29 cellular contexts compared by ENCODE assay signal in genomic region chr1:160130486-160130885, GRCh38. TPM values are rescaled to one million over a fixed set of nuclear protein-coding genes. Genes with fewer than 3 reads are reported as not detected.
DNase-seq lines count a peak whose midpoint lies in the region; ATAC-seq and TF ChIP-seq lines count a peak whose summit lies in the region.
"Had no signal": no experiment of that assay in that cellular context is flagged by ENCODE, and none has a peak within 500 bp of the region (broad histone marks: within the 10 kb centered on the region; RNA-seq: fewer than 3 reads in every experiment).

No MANE protein-coding gene starts in this region.

- H3K4me3 ChIP-seq in heart right ventricle: no peak overlapping the region
- H3K4me3 ChIP-seq in right cardiac atrium (ENCODE audit: low read length): no peak overlapping the region
- H3K4me3 ChIP-seq in skeletal muscle tissue (ENCODE audit: low read length in 3 of 3): no peak overlapping the region
- no peak overlapping the region for H3K4me3 ChIP-seq in aorta (ENCODE audit: low read length in 2 of 2)
- H3K4me3 ChIP-seq: adrenal gland, breast epithelium, lower lobe of right lung, smooth muscle cell had no signal

- ATAC-seq in heart right ventricle: no peak
- ATAC-seq in left ventricle myocardium superior: no peak
- no peak for ATAC-seq in right cardiac atrium
- no peak for ATAC-seq in aorta (ENCODE audit: low FRiP score)
- no peak for ATAC-seq in HG02852 (IDR thresholded peaks at IDR 0.05; ENCODE audit: unreplicated experiment)
- no peak for ATAC-seq in GM21529 (IDR thresholded peaks at IDR 0.05; ENCODE audit: unreplicated experiment)
- ATAC-seq: lower lobe of right lung; naive thymus-derived CD8-positive, alpha-beta T cell had no signal

- H3K9me3 ChIP-seq in heart right ventricle (no peaks in the 10 kb centered on the region), right cardiac atrium (ENCODE audit: control insufficient read depth, low read length) (no peaks in the 10 kb centered on the region), skeletal muscle tissue (ENCODE audit: control insufficient read depth in 3 of 3, low read length in 3 of 3) (no peaks in the 10 kb centered on the region), aorta (ENCODE audit: control insufficient read depth, low read length) (no peaks in the 10 kb centered on the region)
- H3K9me3 ChIP-seq: adrenal gland, breast epithelium, lower lobe of right lung had no signal

- TF ChIP-seq CTCF in heart right ventricle (IDR thresholded peaks at IDR 0.05): no peak

- H3K27me3 ChIP-seq in heart right ventricle (no peaks in the 10 kb centered on the region), right cardiac atrium (ENCODE audit: control insufficient read depth, insufficient read depth) (no peaks in the 10 kb centered on the region), skeletal muscle tissue (ENCODE audit: control insufficient read depth in 3 of 3, insufficient read depth in 3 of 3, low read length in 3 of 3) (no peaks in the 10 kb centered on the region), aorta (ENCODE audit: control insufficient read depth in 1 of 2, insufficient read depth in 2 of 2, low read length in 1 of 2) (no peaks in the 10 kb centered on the region)
- H3K27me3 ChIP-seq: adrenal gland, breast epithelium had no signal

- WGBS in heart right ventricle, 2 donors: 84 to 88% methylated on average over 5 of the region's 5 CpGs
- 81% methylated on average over 5 of the region's 5 CpGs for WGBS in right cardiac atrium
- 82 to 84% methylated on average over 5 of the region's 5 CpGs for WGBS in aorta, 2 donors

- peaks cover 0 to 74% (median 36%) of the 10 kb centered on the region in 9 donors for H3K4me1 ChIP-seq in heart right ventricle
- peaks cover 20% of the 10 kb centered on the region for H3K4me1 ChIP-seq in right cardiac atrium (ENCODE audit: control insufficient read depth, insufficient read depth, low read length)
- peaks cover 87 to 96% (median 90%) of the 10 kb centered on the region in 3 donors for H3K4me1 ChIP-seq in skeletal muscle tissue (ENCODE audit: control insufficient read depth in 3 of 3, insufficient read depth in 3 of 3, low read length in 3 of 3)
- peaks cover 6% of the 10 kb centered on the region in 2 donors for H3K4me1 ChIP-seq in aorta (ENCODE audit: control insufficient read depth in 1 of 2, insufficient read depth in 2 of 2, low read length in 2 of 2)
- H3K4me1 ChIP-seq: adrenal gland, breast epithelium, lower lobe of right lung had no signal

- H3K9ac ChIP-seq in skeletal muscle tissue (ENCODE audit: low read depth in 1 of 3, low read length in 3 of 3): peak overlapping the region; percentile 46 to 81 (median 73)

- intact Hi-C loops in heart right ventricle (cut with DNase I): no loop called here
- intact Hi-C loops in left ventricle myocardium superior (cut with micrococcal nuclease): no loop called here
- intact Hi-C loops in right cardiac atrium (cut with DNase I): no loop called here
- intact Hi-C loops in aorta (cut with DNase I): no loop called here

- peaks cover 0 to 87% (median 4%) of the 10 kb centered on the region in 9 donors for H3K36me3 ChIP-seq in heart right ventricle
- peaks cover 69 to 74% (median 70%) of the 10 kb centered on the region in 3 donors for H3K36me3 ChIP-seq in skeletal muscle tissue (ENCODE audit: control insufficient read depth in 3 of 3, insufficient read depth in 3 of 3, low read length in 3 of 3)
- H3K36me3 ChIP-seq in aorta (ENCODE audit: control insufficient read depth in 1 of 2, insufficient read depth in 2 of 2, low read length in 1 of 2): peaks cover 0 to 12% of the 10 kb centered on the region in 2 donors
- H3K36me3 ChIP-seq: adrenal gland, breast epithelium, lower lobe of right lung had no signal

- DNase-seq in heart right ventricle (no peak), left ventricle myocardium superior (no peak), right cardiac atrium (peak in 1 of 3 donors; percentile 43), aorta (peak in 1 of 2 donors; percentile 62), putamen (ENCODE audit: low spot score) (no peak)
- DNase-seq: activated CD4-positive, alpha-beta memory T cell treated with anti-CD3 and anti-CD28 coated beads, Interleukin-2, amount 10 ng/mL, durations not matched to agents 7 days and 5 days; activated CD4-positive, alpha-beta T cell treated with anti-CD3 and anti-CD28 coated beads for 1 hour; activated CD8-positive, alpha-beta memory T cell treated with anti-CD3 and anti-CD28 coated beads, Interleukin-2, amount 50 U/mL, for 4 hours; activated naive CD4-positive, alpha-beta T cell treated with anti-CD3 and anti-CD28 coated beads, Interleukin-2, amount 10 ng/mL, durations not matched to agents 7 days and 5 days; adrenal gland; CD4-positive, alpha-beta T cell; effector CD8-positive, alpha-beta T cell; islet precursor cell; Kasumi-1; lower lobe of right lung; naive thymus-derived CD8-positive, alpha-beta T cell; NCI-H1417; NCI-H2029 treated with DMSO at 0.1 percent for 48 hours; NCI-H226; SIG-M5 had no signal

- peak overlapping the region in 9 of 10 donors; percentile 65 to 88 (median 83) for H3K27ac ChIP-seq in heart right ventricle
- peak overlapping the region; percentile 86 for H3K27ac ChIP-seq in right cardiac atrium (ENCODE audit: low read length)
- peak overlapping the region; percentile 96 for H3K27ac ChIP-seq in skeletal muscle tissue (ENCODE audit: low read depth, low read length)
- H3K27ac ChIP-seq in aorta (ENCODE audit: low read depth in 1 of 2, low read length in 2 of 2): peak overlapping the region; percentile 71 to 95
- H3K27ac ChIP-seq: adrenal gland, breast epithelium, lower lobe of right lung had no signal

RNA-seq across cellular contexts. Expression of gene ATP1A2, which starts 14.9 kb away (rescaled TPM):
- total RNA-seq in heart right ventricle (100 to 1,000 TPM; 108 to 342 (median 207) TPM), left ventricle myocardium superior (243 TPM), right cardiac atrium (100 to 1,000 TPM; 150 to 323 (median 257) TPM), skeletal muscle tissue (38.1 TPM), aorta (10 to 100 TPM; 24.8 to 27.7 TPM)
- polyA plus RNA-seq in heart right ventricle (10 to 100 TPM; 14.2 to 83.8 TPM), right cardiac atrium (89.6 TPM), aorta (10 to 100 TPM; 15.3 to 26.9 TPM)
- total RNA-seq: activated CD4-positive, alpha-beta memory T cell treated with anti-CD3 and anti-CD28 coated beads, Interleukin-2, amount 10 ng/mL, durations not matched to agents 7 days and 5 days; CD4-positive, alpha-beta T cell; naive thymus-derived CD8-positive, alpha-beta T cell; pulmonary artery endothelial cell; smooth muscle cell had no signal
- polyA plus RNA-seq: naive thymus-derived CD8-positive, alpha-beta T cell; smooth muscle cell had no signal

RNA-seq across cellular contexts. Expression of gene ATP1A4, which starts 20.9 kb away (rescaled TPM):
- total RNA-seq in heart right ventricle: 1 to 10 TPM in 1 of 10 donors, under 1 TPM in 4, not detected in 5; 0.14 to 1.5 (median 0.50) TPM
- under 1 TPM; 0.04 to 0.29 TPM for polyA plus RNA-seq in heart right ventricle
- not detected for total RNA-seq in left ventricle myocardium superior
- total RNA-seq in right cardiac atrium: under 1 TPM in 3 of 4 donors, not detected in 1; 0.08 to 0.43 (median 0.28) TPM
- 0.07 TPM for polyA plus RNA-seq in right cardiac atrium
- under 0.01 TPM for total RNA-seq in skeletal muscle tissue
- under 1 TPM in 1 of 2 donors, not detected in 1; 0.19 TPM for total RNA-seq in aorta
- polyA plus RNA-seq in aorta: under 1 TPM in 1 of 2 donors, not detected in 1; 0.36 TPM
- total RNA-seq: A172; naive thymus-derived CD8-positive, alpha-beta T cell; pulmonary artery endothelial cell; smooth muscle cell had no signal
- polyA plus RNA-seq: naive thymus-derived CD8-positive, alpha-beta T cell; smooth muscle cell had no signal

RNA-seq across cellular contexts. Expression of gene IGSF8, which starts 32.1 kb away (rescaled TPM):
- total RNA-seq in heart right ventricle (10 to 100 TPM; 17.0 to 42.2 (median 20.6) TPM), left ventricle myocardium superior (19.2 TPM), right cardiac atrium (10 to 100 TPM; 18.3 to 24.2 (median 19.8) TPM), skeletal muscle tissue (11.5 TPM), aorta (10 to 100 TPM; 29.5 to 33.5 TPM)
- polyA plus RNA-seq in heart right ventricle (10 to 100 TPM; 13.4 to 27.1 TPM), right cardiac atrium (18.2 TPM), aorta (10 to 100 TPM; 10.5 to 48.0 TPM)

RNA-seq across cellular contexts. Expression of gene KCNJ9, which starts 49.1 kb away (rescaled TPM):
- under 1 TPM in 3 of 10 donors, not detected in 7; 0.06 to 0.09 (median 0.07) TPM for total RNA-seq in heart right ventricle
- under 1 TPM in 1 of 2 donors, not detected in 1; 0.01 TPM for polyA plus RNA-seq in heart right ventricle
- total RNA-seq in left ventricle myocardium superior: not detected
- total RNA-seq in right cardiac atrium: not detected
- not detected for polyA plus RNA-seq in right cardiac atrium
- total RNA-seq in skeletal muscle tissue: not detected
- total RNA-seq in aorta: not detected
- polyA plus RNA-seq in aorta: not detected
- total RNA-seq: A172; activated CD4-positive, alpha-beta memory T cell treated with anti-CD3 and anti-CD28 coated beads, Interleukin-2, amount 10 ng/mL, durations not matched to agents 7 days and 5 days; breast epithelium; CD4-positive, alpha-beta T cell; lower lobe of right lung; mononuclear cell; naive thymus-derived CD8-positive, alpha-beta T cell; omental fat pad; pulmonary artery endothelial cell; smooth muscle cell had no signal
- polyA plus RNA-seq: smooth muscle cell had no signal

RNA-seq across cellular contexts. Expression of gene CASQ1, which starts 59.9 kb away (rescaled TPM):
- total RNA-seq in heart right ventricle (10 to 100 TPM; 17.5 to 68.9 (median 45.4) TPM), left ventricle myocardium superior (20.0 TPM), right cardiac atrium (10 to 100 TPM in 3 of 4 donors, 1 to 10 TPM in 1; 9.5 to 24.7 (median 15.3) TPM), skeletal muscle tissue (616 TPM), aorta (1 to 10 TPM; 1.6 to 4.4 TPM)
- polyA plus RNA-seq in heart right ventricle (10 to 100 TPM; 27.4 to 39.3 TPM), right cardiac atrium (33.3 TPM), aorta (10 to 100 TPM in 1 of 2 donors, 1 to 10 TPM in 1; 3.5 to 15.2 TPM)
- total RNA-seq: CD4-positive, alpha-beta T cell; mononuclear cell; naive thymus-derived CD8-positive, alpha-beta T cell; pulmonary artery endothelial cell had no signal
- polyA plus RNA-seq: naive thymus-derived CD8-positive, alpha-beta T cell; smooth muscle cell had no signal
